1 cellular context compared by ENCODE assay signal in genomic region chr6:52664991-52665686, GRCh38.
TF ChIP-seq lines count a peak whose summit lies in the region.

No MANE protein-coding gene starts in this region.

TF ChIP-seq in K562, 482 proteins besides CTCF, POLR2A, EP300 and RAD21:
- peak; percentile 8; the same call in 1 of the 2 replicates for TF ChIP-seq MYC (IDR thresholded peaks at IDR 0.05; ENCODE audit: low read depth, low read length)
- TF ChIP-seq MYC (CRISPR knock-in tag; IDR thresholded peaks at IDR 0.05; ENCODE audit: borderline replicate concordance, low read depth), result no peak
- no peak for TF ChIP-seq TAL1 (IDR thresholded peaks at IDR 0.05)
- peak; percentile 20 for TF ChIP-seq MGA (IDR thresholded peaks at IDR 0.05)
